ENCODE assay signal across 8 cellular contexts in genomic region chr15:41513282-41514227, GRCh38. TPM values are rescaled to one million over a fixed set of nuclear protein-coding genes. Genes with fewer than 3 reads are reported as not detected.
DNase-seq lines count a peak whose midpoint lies in the region; ATAC-seq and TF ChIP-seq lines count a peak whose summit lies in the region.

TSS of gene LTK (minus strand) at chr15:41513827. CDS start at chr15:41513709, 118 bp downstream.

- POLR2A ChIA-PET in SK-N-SH (lab: Yijun Ruan, JAX), result interaction anchor here (1.1 kb wide), 1 partner anchor 15 kb away, joined by 3 read pairs; no protein-coding TSS in a partner anchor

- no peaks in the 10 kb centered on the region for H4K20me1 ChIP-seq in SK-N-SH (ENCODE audit: insufficient read depth)
- no peaks in the 10 kb centered on the region for H4K20me1 ChIP-seq in osteoblast (ENCODE audit: insufficient read depth, low read length)

- TF ChIP-seq CTCF in SK-N-SH (IDR thresholded peaks at IDR 0.05), result no peak
- TF ChIP-seq CTCF in osteoblast (IDR thresholded peaks at IDR 0.05; ENCODE audit: extremely low read depth, low read depth, low read length), result no peak
- no peak for TF ChIP-seq CTCF in omental fat pad (IDR thresholded peaks at IDR 0.05)

- no peaks in the 10 kb centered on the region for H3F3A ChIP-seq in SK-N-SH (replicated peaks; ENCODE audit: insufficient read depth)

- intact Hi-C loops in posterior vena cava (cut with DNase I), result no loop called here

- H3K9me3 ChIP-seq in SK-N-SH (no peaks in the 10 kb centered on the region), osteoblast (ENCODE audit: low read depth, low read length) (no peaks in the 10 kb centered on the region)

- peak within 1 kb of the TSS; percentile 6 to 31; a peak in 2 of 4 replicates for H3K4me3 ChIP-seq in SK-N-SH (ENCODE audit: low read depth in 2 of 2, low read length in 1 of 2)
- peak within 1 kb of the TSS; percentile 39 for H3K4me3 ChIP-seq in osteoblast (ENCODE audit: insufficient read depth, low read length)

- 41% methylated on average over 22 of the region's 46 CpGs for WGBS in SK-N-SH (ENCODE audit: low lambda C conversion rate)

- H3K27me3 ChIP-seq in SK-N-SH (ENCODE audit: insufficient read depth) (peaks cover 7% of the 10 kb centered on the region; the same call in 1 of the 2 replicates), osteoblast (ENCODE audit: insufficient read depth, low read length) (peaks cover 36% of the 10 kb centered on the region)

- DNase-seq in GM19238 (ENCODE audit: insufficient read length, low spot score) (peak; percentile 41), SK-N-SH (peak; percentile 75), osteoblast (ENCODE audit: insufficient read length, low spot score, missing footprints) (peak; percentile 81), omental fat pad (ENCODE audit: low spot score) (no peak), posterior vena cava (ENCODE audit: low spot score) (no peak)
- no peak for DNase-seq in effector CD8-positive, alpha-beta T cell (lab: John Stamatoyannopoulos, UW)

- no peak within 1 kb of the TSS for H3K9ac ChIP-seq in SK-N-SH

- H3K36me3 ChIP-seq in SK-N-SH (replicated peaks in 1 of 2; ENCODE audit: control insufficient read depth in 1 of 2, insufficient read depth in 2 of 2, low read length in 1 of 2) (peaks cover 3 to 7% of the 10 kb centered on the region in 2 experiments), osteoblast (ENCODE audit: insufficient read depth, low read length) (peaks cover 3% of the 10 kb centered on the region)

- no peaks in the 10 kb centered on the region for H3K9me2 ChIP-seq in SK-N-SH

- H3K27ac ChIP-seq in SK-N-SH (ENCODE audit: low read depth in 2 of 2, low read length in 1 of 2) (no peak within 1 kb of the TSS), osteoblast (ENCODE audit: low read depth, low read length) (no peak within 1 kb of the TSS)

- no peak for TF ChIP-seq RAD21 in SK-N-SH (IDR thresholded peaks at IDR 0.05; ENCODE audit: low read length)

- TF ChIP-seq EP300 in SK-N-SH (IDR thresholded peaks at IDR 0.05; ENCODE audit: borderline replicate concordance in 1 of 2, low read depth in 1 of 2, low read length in 1 of 2), result no peak

- H2AFZ ChIP-seq in SK-N-SH (ENCODE audit: low read depth) (no peak within 1 kb of the TSS), osteoblast (ENCODE audit: low read length) (no peak within 1 kb of the TSS)

- CTCF ChIA-PET in SK-N-SH (lab: Yijun Ruan, JAX), result interaction anchor here (0.9 to 1.8 kb wide), 2 partner anchors 17 to 48 kb away, joined by 6 read pairs; no protein-coding TSS in a partner anchor

- peak within 1 kb of the TSS; percentile 66 for H3K4me2 ChIP-seq in SK-N-SH
- peak within 1 kb of the TSS; percentile 60 for H3K4me2 ChIP-seq in osteoblast (ENCODE audit: insufficient read depth, low read length)

- ATAC-seq in esophagus mucosa (peak; percentile 30), omental fat pad (ENCODE audit: low FRiP score) (no peak), HG02588 (IDR thresholded peaks at IDR 0.05; ENCODE audit: unreplicated experiment) (no peak)

- no peaks in the 10 kb centered on the region for H3K79me2 ChIP-seq in SK-N-SH (ENCODE audit: insufficient read depth)
- H3K79me2 ChIP-seq in osteoblast (ENCODE audit: insufficient read depth, low read length), result no peaks in the 10 kb centered on the region

- H3K4me1 ChIP-seq in SK-N-SH (ENCODE audit: control insufficient read depth in 1 of 2, insufficient read depth in 2 of 2, low read depth in 1 of 2, low read length in 1 of 2), result peaks cover 0 to 10% of the 10 kb centered on the region in 2 experiments; a peak in 1 of 4 replicates
- H3K4me1 ChIP-seq in osteoblast (ENCODE audit: insufficient read depth, low read length), result peaks cover 8% of the 10 kb centered on the region

TF ChIP-seq in SK-N-SH, 30 proteins besides CTCF, POLR2A, EP300 and RAD21:
- TF ChIP-seq TEAD4 (IDR thresholded peaks at IDR 0.05; ENCODE audit: borderline replicate concordance, insufficient read depth) (no peak), FOSL2 (IDR thresholded peaks at IDR 0.05; ENCODE audit: borderline replicate concordance, low read depth) (no peak), TCF12 (IDR thresholded peaks at IDR 0.05) (no peak), SMC3 (IDR thresholded peaks at IDR 0.05; ENCODE audit: low read depth, low read length) (no peak), RCOR1 (IDR thresholded peaks at IDR 0.05; ENCODE audit: low read length) (no peak), JUND (IDR thresholded peaks at IDR 0.05) (no peak), FOXM1 (IDR thresholded peaks at IDR 0.05; ENCODE audit: low read depth) (no peak), YY1 (IDR thresholded peaks at IDR 0.05; ENCODE audit: low read depth) (no peak), USF1 (IDR thresholded peaks at IDR 0.05; ENCODE audit: borderline replicate concordance, low read depth) (no peak), TAF1 (IDR thresholded peaks at IDR 0.05; ENCODE audit: borderline replicate concordance, low read depth, low read length) (no peak), MEF2A (IDR thresholded peaks at IDR 0.05; ENCODE audit: borderline replicate concordance, low read depth) (no peak), NRF1 (IDR thresholded peaks at IDR 0.05; ENCODE audit: low read depth, low read length) (no peak), NFIC (IDR thresholded peaks at IDR 0.05; ENCODE audit: borderline replicate concordance) (no peak), RFX5 (IDR thresholded peaks at IDR 0.05; ENCODE audit: low read length) (no peak)
- TF ChIP-seq, protein P1, sequence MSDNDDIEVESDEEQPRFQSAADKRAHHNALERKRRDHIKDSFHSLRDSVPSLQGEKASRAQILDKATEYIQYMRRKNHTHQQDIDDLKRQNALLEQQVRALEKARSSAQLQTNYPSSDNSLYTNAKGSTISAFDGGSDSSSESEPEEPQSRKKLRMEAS (IDR thresholded peaks at IDR 0.05; ENCODE audit: low read depth), result no peak
- TF ChIP-seq, protein P2, sequence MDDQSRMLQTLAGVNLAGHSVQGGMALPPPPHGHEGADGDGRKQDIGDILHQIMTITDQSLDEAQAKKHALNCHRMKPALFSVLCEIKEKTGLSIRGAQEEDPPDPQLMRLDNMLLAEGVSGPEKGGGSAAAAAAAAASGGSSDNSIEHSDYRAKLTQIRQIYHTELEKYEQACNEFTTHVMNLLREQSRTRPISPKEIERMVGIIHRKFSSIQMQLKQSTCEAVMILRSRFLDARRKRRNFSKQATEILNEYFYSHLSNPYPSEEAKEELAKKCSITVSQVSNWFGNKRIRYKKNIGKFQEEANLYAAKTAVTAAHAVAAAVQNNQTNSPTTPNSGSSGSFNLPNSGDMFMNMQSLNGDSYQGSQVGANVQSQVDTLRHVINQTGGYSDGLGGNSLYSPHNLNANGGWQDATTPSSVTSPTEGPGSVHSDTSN (IDR thresholded peaks at IDR 0.05), result no peak
- TF ChIP-seq, protein P3, sequence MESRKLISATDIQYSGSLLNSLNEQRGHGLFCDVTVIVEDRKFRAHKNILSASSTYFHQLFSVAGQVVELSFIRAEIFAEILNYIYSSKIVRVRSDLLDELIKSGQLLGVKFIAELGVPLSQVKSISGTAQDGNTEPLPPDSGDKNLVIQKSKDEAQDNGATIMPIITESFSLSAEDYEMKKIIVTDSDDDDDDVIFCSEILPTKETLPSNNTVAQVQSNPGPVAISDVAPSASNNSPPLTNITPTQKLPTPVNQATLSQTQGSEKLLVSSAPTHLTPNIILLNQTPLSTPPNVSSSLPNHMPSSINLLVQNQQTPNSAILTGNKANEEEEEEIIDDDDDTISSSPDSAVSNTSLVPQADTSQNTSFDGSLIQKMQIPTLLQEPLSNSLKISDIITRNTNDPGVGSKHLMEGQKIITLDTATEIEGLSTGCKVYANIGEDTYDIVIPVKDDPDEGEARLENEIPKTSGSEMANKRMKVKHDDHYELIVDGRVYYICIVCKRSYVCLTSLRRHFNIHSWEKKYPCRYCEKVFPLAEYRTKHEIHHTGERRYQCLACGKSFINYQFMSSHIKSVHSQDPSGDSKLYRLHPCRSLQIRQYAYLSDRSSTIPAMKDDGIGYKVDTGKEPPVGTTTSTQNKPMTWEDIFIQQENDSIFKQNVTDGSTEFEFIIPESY (IDR thresholded peaks at IDR 0.05; ENCODE audit: borderline replicate concordance, low read depth), result no peak
- TF ChIP-seq, protein P4, sequence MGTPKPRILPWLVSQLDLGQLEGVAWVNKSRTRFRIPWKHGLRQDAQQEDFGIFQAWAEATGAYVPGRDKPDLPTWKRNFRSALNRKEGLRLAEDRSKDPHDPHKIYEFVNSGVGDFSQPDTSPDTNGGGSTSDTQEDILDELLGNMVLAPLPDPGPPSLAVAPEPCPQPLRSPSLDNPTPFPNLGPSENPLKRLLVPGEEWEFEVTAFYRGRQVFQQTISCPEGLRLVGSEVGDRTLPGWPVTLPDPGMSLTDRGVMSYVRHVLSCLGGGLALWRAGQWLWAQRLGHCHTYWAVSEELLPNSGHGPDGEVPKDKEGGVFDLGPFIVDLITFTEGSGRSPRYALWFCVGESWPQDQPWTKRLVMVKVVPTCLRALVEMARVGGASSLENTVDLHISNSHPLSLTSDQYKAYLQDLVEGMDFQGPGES (IDR thresholded peaks at IDR 0.05; ENCODE audit: low read depth, low read length), result no peak
TF ChIP-seq in SK-N-SH: peak in this region for 0.

RNA-seq across cellular contexts. Expression of gene LTK, which starts in this region (rescaled TPM):
- polyA plus RNA-seq in SK-N-SH (2012; rRNA removed), result 0.06 and 0.07 TPM in 2 replicates
- 0.01 and 0.07 TPM in 2 replicates for polyA plus RNA-seq in SK-N-SH (2012; cell fraction: cytosol; rRNA removed)
- polyA plus RNA-seq in SK-N-SH (2012; cell fraction: nucleus; rRNA removed), result 0.87 and 1.6 TPM in 2 replicates
- total RNA-seq in esophagus mucosa, result 0.12 TPM
- total RNA-seq in osteoblast, result not detected in 2 replicates
- total RNA-seq in omental fat pad, result 1 to 10 TPM in 1 of 4 donors, under 1 TPM in 2, not detected in 1; 0.19 to 1.3 (median 0.84) TPM
- under 1 TPM; 0.24 to 0.46 TPM for total RNA-seq in posterior vena cava

Comparison
In these comparisons a context has a peak if more than half of its experiments do, and no peak if none do; other contexts are left out.
1. Peak in ATAC-seq in esophagus mucosa; RNA of the gene not detected or under 1 TPM.
2. Peak in DNase-seq, H3K4me3 ChIP-seq and H3K4me2 ChIP-seq in osteoblast; RNA of the gene not detected or under 1 TPM.
3. DNase-seq: peak in GM19238 (single experiment) and SK-N-SH (single experiment); none in effector CD8-positive, alpha-beta T cell (single experiment), omental fat pad (single experiment) and posterior vena cava (single experiment).